10 cellular contexts compared by ENCODE assay signal in the genomic region with DNA sequence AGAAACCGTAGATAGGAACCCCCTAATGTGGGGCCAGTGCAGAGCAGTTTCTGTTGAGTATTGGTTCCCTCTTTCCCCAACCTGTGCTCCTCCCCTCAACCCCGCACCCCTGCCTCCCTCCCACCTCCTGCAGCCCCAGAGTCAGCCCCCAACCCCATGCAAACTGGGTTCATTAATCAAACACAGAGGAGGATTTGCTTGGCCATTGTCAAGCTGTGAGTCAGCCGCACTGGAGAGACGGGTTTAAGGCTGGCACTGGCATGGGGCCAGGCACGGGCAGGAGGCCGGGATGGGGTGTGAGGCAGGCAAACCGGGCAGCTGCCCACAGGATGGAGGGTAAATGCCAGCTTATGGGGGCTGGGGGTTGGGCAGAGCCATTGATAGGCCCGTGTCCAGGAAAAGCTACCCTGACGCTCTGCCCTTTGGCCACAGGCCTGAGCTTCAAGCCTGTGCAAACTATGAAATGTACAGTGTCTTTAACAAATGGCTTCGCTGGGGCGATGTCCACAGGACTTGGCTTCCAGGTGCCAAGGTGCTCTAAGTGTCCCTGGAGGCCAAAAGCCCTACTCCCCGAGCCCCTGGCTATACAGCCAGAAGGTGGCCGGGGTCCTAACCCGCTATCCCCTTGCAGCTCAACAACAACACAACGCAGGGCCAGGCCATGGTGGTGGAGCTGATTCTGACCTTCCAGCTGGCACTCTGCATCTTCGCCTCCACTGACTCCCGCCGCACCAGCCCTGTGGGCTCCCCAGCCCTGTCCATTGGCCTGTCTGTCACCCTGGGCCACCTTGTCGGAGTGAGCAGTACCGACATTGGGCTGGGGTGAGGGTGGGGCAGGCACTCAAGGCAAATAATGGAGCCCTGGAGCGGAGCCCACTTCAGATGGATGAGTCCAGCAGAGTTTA. TPM values are rescaled to one million over a fixed set of nuclear protein-coding genes. Genes with fewer than 3 reads are reported as not detected.
DNase-seq lines count a peak whose midpoint lies in the region; ATAC-seq and TF ChIP-seq lines count a peak whose summit lies in the region.
"Had no signal": no experiment of that assay in that cellular context is flagged by ENCODE, and none has a peak within 500 bp of the region (broad histone marks: within the 10 kb centered on the region; RNA-seq: fewer than 3 reads in every experiment).

No MANE protein-coding gene starts in this region.

- intact Hi-C loops in esophagus squamous epithelium (cut with DNase I): loop anchor here (10.0 kb wide), 1 partner anchor 98 kb away; no protein-coding TSS in a partner anchor

- H3K36me3 ChIP-seq in esophagus squamous epithelium: no peaks in the 10 kb centered on the region

- no peaks in the 10 kb centered on the region for H3K9me3 ChIP-seq in esophagus squamous epithelium

- H3K4me1 ChIP-seq in esophagus squamous epithelium: peaks cover 29 to 59% (median 31%) of the 10 kb centered on the region in 3 donors

- H3K4me3 ChIP-seq in esophagus squamous epithelium: peak overlapping the region in 1 of 4 donors; percentile 63

- TF ChIP-seq POLR2A in esophagus squamous epithelium (IDR thresholded peaks at IDR 0.05): no peak

- WGBS in esophagus squamous epithelium, 2 donors: 43 to 71% methylated on average over 15 to 16 of the region's 21 CpGs

- no peak for TF ChIP-seq CTCF in esophagus squamous epithelium (IDR thresholded peaks at IDR 0.05)

- ATAC-seq in GM21515 (IDR thresholded peaks at IDR 0.05; ENCODE audit: unreplicated experiment): no peak

- H3K27ac ChIP-seq in esophagus squamous epithelium: no peak overlapping the region

- H3K27me3 ChIP-seq in esophagus squamous epithelium: peaks cover 0 to 95% (median 5%) of the 10 kb centered on the region in 4 donors

- DNase-seq in NCI-H146 (lab: John Stamatoyannopoulos, UW): peak; percentile 29
- DNase-seq in NCI-H146 treated with DMSO at 0.1 percent for 48 hours (lab: John Stamatoyannopoulos, UW; ENCODE audit: unreplicated experiment): no peak
- peak; percentile 47 for DNase-seq in amniotic epithelial cell (ENCODE audit: low read depth)
- peak; percentile 83 for DNase-seq in kidney glomerular epithelial cell (lab: John Stamatoyannopoulos, UW)
- peak; percentile 87 for DNase-seq in ureter (ENCODE audit: low spot score)
- DNase-seq in esophagus squamous epithelium (lab: John Stamatoyannopoulos, UW): no peak
- no peak for DNase-seq in NCI-H1694 treated with DMSO at 0.1 percent for 48 hours (lab: John Stamatoyannopoulos, UW)
- DNase-seq: RPMI8226 had no signal

RNA-seq across cellular contexts. Expression of a gene that starts 1.4 kb away (rescaled TPM):
- total RNA-seq in ureter (0.34 TPM), esophagus squamous epithelium (10 to 100 TPM in 3 of 4 donors, 1 to 10 TPM in 1; 4.7 to 42.2 (median 18.6) TPM)

RNA-seq across cellular contexts. Expression of a gene that starts 9.6 kb away (rescaled TPM):
- total RNA-seq in ureter: not detected
- total RNA-seq in esophagus squamous epithelium: not detected

RNA-seq across cellular contexts. Expression of a gene that starts 12.6 kb away (rescaled TPM):
- total RNA-seq in ureter (0.70 TPM), esophagus squamous epithelium (not detected)
- total RNA-seq: skeletal muscle tissue had no signal

RNA-seq across cellular contexts. Expression of a gene that starts 59.4 kb away (rescaled TPM):
- total RNA-seq in ureter (6.2 TPM), esophagus squamous epithelium (1 to 10 TPM in 1 of 4 donors, under 1 TPM in 3; 0.13 to 2.9 (median 0.23) TPM)

Comparison
In these comparisons a context has a peak if more than half of its experiments do, and no peak if none do; other contexts are left out.
1. DNase-seq: peak in NCI-H146 (single experiment), amniotic epithelial cell (single experiment), kidney glomerular epithelial cell (single experiment) and ureter (single experiment); none in NCI-H146 treated with DMSO at 0.1 percent for 48 hours (single experiment), esophagus squamous epithelium (single experiment) and NCI-H1694 treated with DMSO at 0.1 percent for 48 hours (single experiment).